Comparison of ENCODE assay signal across 1 cellular context in genomic region chr5:129094087-129094923, GRCh38.
TF ChIP-seq lines count a peak whose summit lies in the region.

Gene ISOC1 (plus strand): TSS chr5:129094749. CDS start chr5:129094767, 18 bp downstream.

TF ChIP-seq in K562, 482 proteins besides CTCF, POLR2A, EP300 and RAD21 (continued from another document):
- TF ChIP-seq BRD4 (IDR thresholded peaks at IDR 0.05) (no peak), UBTF (IDR thresholded peaks at IDR 0.05; ENCODE audit: borderline replicate concordance in 1 of 2, low read depth in 2 of 2, low read length in 2 of 2) (peak in 1 of 2 experiments; percentile 45; a peak in 2 of 4 replicates), NONO (IDR thresholded peaks at IDR 0.05; ENCODE audit: low read depth in 2 of 2, low read length in 1 of 2) (peak; percentile 42 to 84; a peak in 2 of 4 replicates), SRSF3 (IDR thresholded peaks at IDR 0.05; ENCODE audit: insufficient read depth, low read length) (no peak), TRIM28 (IDR thresholded peaks at IDR 0.05) (0 out of 2 replicates have a peak, but pooled peaks have one; percentile 18), ZNF830 (CRISPR knock-in tag; IDR thresholded peaks at IDR 0.05) (0 out of 2 replicates have a peak, but pooled peaks have one; percentile 25), ZFP30 (CRISPR knock-in tag; IDR thresholded peaks at IDR 0.05; ENCODE audit: borderline replicate concordance) (no peak), ARID2 (IDR thresholded peaks at IDR 0.05) (0 out of 2 replicates have a peak, but pooled peaks have one; percentile 47), ZNF282 (CRISPR knock-in tag; IDR thresholded peaks at IDR 0.05) (peak; percentile 9; the same call in 1 of the 2 replicates), E2F3 (CRISPR knock-in tag; IDR thresholded peaks at IDR 0.05) (peak; percentile 70; the same call in 1 of the 2 replicates), ZFP1 (CRISPR knock-in tag; IDR thresholded peaks at IDR 0.05) (no peak), SOX6 (IDR thresholded peaks at IDR 0.05) (no peak), ESRRA (IDR thresholded peaks at IDR 0.05; ENCODE audit: borderline replicate concordance, low read depth) (no peak), ATF7 (IDR thresholded peaks at IDR 0.05) (peak; percentile 42; the same call in 1 of the 2 replicates), NFIX (CRISPR knock-in tag; IDR thresholded peaks at IDR 0.05; ENCODE audit: low read depth) (no peak), ZNF584 (CRISPR knock-in tag; IDR thresholded peaks at IDR 0.05; ENCODE audit: low read depth) (no peak), CC2D1A (IDR thresholded peaks at IDR 0.05) (no peak), TBP (optimal IDR thresholded peaks at IDR 0.05; ENCODE audit: low read depth, low read length) (peak; percentile 67), HMGN3 (IDR thresholded peaks at IDR 0.05; ENCODE audit: borderline replicate concordance, extremely low read depth, insufficient read length, low read depth, low read length) (peak; percentile 82), ZBTB7A (IDR thresholded peaks at IDR 0.05; ENCODE audit: borderline replicate concordance, control insufficient read depth, low read depth, low read length) (peak; percentile 63; the same call in 1 of the 2 replicates), JUND (IDR thresholded peaks at IDR 0.05; ENCODE audit: borderline replicate concordance, low read depth, low read length) (peak; percentile 2; the same call in 1 of the 2 replicates), JUND (tag; IDR thresholded peaks at IDR 0.05; ENCODE audit: borderline replicate concordance, low read depth, low read length) (no peak; the same call in 2 of the 3 replicates), HDAC1 (IDR thresholded peaks at IDR 0.05) (peak in 1 of 2 experiments; percentile 24; a peak in 1 of 4 replicates), HOXB6 (CRISPR knock-in tag; IDR thresholded peaks at IDR 0.05; ENCODE audit: borderline replicate concordance) (no peak), ZNF316 (IDR thresholded peaks at IDR 0.05) (no peak), DNMT1 (IDR thresholded peaks at IDR 0.05) (no peak), NCOA2 (IDR thresholded peaks at IDR 0.05; ENCODE audit: partially characterized antibody in 2 of 2) (no peak), ZNF77 (CRISPR knock-in tag; IDR thresholded peaks at IDR 0.05) (no peak), ZNF24 (IDR thresholded peaks at IDR 0.05) (peak; percentile 42), RBM39 (optimal IDR thresholded peaks at IDR 0.05; ENCODE audit: low read depth, low read length) (no peak), MLLT1 (IDR thresholded peaks at IDR 0.05) (peak in 1 of 2 experiments; percentile 28; a peak in 1 of 4 replicates), NR2F6 (CRISPR knock-in tag; IDR thresholded peaks at IDR 0.05) (no peak), ZFPM2 (CRISPR knock-in tag; IDR thresholded peaks at IDR 0.05) (no peak), POLR3G (IDR thresholded peaks at IDR 0.05; ENCODE audit: extremely low read depth, insufficient read length, insufficient replicate concordance) (no peak), ZNF551 (CRISPR knock-in tag; IDR thresholded peaks at IDR 0.05) (no peak), HDAC2 (IDR thresholded peaks at IDR 0.05) (peak; percentile 48; the same call in 1 of the 2 replicates), ZEB2 (IDR thresholded peaks at IDR 0.05) (no peak), HINFP (tag; conservative IDR thresholded peaks at IDR 0.05; ENCODE audit: low read depth) (no peak), ZNF324 (CRISPR knock-in tag; IDR thresholded peaks at IDR 0.05) (peak; percentile 28; the same call in 1 of the 2 replicates), TOE1 (IDR thresholded peaks at IDR 0.05; ENCODE audit: borderline replicate concordance) (no peak), TOE1 (CRISPR knock-in tag; IDR thresholded peaks at IDR 0.05; ENCODE audit: borderline replicate concordance, low read depth) (no peak), RBFOX2 (IDR thresholded peaks at IDR 0.05; ENCODE audit: low read depth, low read length) (peak; percentile 90), CXXC5 (CRISPR knock-in tag; IDR thresholded peaks at IDR 0.05) (peak; percentile 90), ZNF444 (CRISPR knock-in tag; IDR thresholded peaks at IDR 0.05) (no peak), KDM1A (IDR thresholded peaks at IDR 0.05) (no peak), CHCHD3 (CRISPR knock-in tag; IDR thresholded peaks at IDR 0.05) (no peak), BMI1 (IDR thresholded peaks at IDR 0.05; ENCODE audit: low read length) (no peak), MTF1 (CRISPR knock-in tag; IDR thresholded peaks at IDR 0.05; ENCODE audit: borderline replicate concordance) (no peak), POLR2B (IDR thresholded peaks at IDR 0.05; ENCODE audit: low read depth, partially characterized antibody) (peak; percentile 53)
- TF ChIP-seq, protein P1, sequence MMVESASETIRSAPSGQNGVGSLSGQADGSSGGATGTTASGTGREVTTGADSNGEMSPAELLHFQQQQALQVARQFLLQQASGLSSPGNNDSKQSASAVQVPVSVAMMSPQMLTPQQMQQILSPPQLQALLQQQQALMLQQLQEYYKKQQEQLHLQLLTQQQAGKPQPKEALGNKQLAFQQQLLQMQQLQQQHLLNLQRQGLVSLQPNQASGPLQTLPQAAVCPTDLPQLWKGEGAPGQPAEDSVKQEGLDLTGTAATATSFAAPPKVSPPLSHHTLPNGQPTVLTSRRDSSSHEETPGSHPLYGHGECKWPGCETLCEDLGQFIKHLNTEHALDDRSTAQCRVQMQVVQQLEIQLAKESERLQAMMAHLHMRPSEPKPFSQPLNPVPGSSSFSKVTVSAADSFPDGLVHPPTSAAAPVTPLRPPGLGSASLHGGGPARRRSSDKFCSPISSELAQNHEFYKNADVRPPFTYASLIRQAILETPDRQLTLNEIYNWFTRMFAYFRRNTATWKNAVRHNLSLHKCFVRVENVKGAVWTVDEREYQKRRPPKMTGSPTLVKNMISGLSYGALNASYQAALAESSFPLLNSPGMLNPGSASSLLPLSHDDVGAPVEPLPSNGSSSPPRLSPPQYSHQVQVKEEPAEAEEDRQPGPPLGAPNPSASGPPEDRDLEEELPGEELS (CRISPR knock-in tag; IDR thresholded peaks at IDR 0.05; ENCODE audit: borderline replicate concordance) = peak; percentile 89; the same call in 1 of the 2 replicates
- TF ChIP-seq, protein P2, sequence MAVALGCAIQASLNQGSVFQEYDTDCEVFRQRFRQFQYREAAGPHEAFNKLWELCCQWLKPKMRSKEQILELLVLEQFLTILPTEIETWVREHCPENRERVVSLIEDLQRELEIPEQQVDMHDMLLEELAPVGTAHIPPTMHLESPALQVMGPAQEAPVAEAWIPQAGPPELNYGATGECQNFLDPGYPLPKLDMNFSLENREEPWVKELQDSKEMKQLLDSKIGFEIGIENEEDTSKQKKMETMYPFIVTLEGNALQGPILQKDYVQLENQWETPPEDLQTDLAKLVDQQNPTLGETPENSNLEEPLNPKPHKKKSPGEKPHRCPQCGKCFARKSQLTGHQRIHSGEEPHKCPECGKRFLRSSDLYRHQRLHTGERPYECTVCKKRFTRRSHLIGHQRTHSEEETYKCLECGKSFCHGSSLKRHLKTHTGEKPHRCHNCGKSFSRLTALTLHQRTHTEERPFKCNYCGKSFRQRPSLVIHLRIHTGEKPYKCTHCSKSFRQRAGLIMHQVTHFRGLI (CRISPR knock-in tag; IDR thresholded peaks at IDR 0.05) = no peak
- TF ChIP-seq, protein P3, sequence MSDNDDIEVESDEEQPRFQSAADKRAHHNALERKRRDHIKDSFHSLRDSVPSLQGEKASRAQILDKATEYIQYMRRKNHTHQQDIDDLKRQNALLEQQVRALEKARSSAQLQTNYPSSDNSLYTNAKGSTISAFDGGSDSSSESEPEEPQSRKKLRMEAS (CRISPR knock-in tag; IDR thresholded peaks at IDR 0.05) = peak; percentile 96
- TF ChIP-seq, protein P4, sequence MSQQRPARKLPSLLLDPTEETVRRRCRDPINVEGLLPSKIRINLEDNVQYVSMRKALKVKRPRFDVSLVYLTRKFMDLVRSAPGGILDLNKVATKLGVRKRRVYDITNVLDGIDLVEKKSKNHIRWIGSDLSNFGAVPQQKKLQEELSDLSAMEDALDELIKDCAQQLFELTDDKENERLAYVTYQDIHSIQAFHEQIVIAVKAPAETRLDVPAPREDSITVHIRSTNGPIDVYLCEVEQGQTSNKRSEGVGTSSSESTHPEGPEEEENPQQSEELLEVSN (IDR thresholded peaks at IDR 0.05; ENCODE audit: borderline replicate concordance in 1 of 2, extremely low read depth in 1 of 2, insufficient read depth in 1 of 2, insufficient read length in 1 of 2, low read depth in 1 of 2, low read length in 1 of 2, poor library complexity in 1 of 2, severe bottlenecking in 1 of 2) = peak; percentile 81 to 93
- TF ChIP-seq, protein P5, sequence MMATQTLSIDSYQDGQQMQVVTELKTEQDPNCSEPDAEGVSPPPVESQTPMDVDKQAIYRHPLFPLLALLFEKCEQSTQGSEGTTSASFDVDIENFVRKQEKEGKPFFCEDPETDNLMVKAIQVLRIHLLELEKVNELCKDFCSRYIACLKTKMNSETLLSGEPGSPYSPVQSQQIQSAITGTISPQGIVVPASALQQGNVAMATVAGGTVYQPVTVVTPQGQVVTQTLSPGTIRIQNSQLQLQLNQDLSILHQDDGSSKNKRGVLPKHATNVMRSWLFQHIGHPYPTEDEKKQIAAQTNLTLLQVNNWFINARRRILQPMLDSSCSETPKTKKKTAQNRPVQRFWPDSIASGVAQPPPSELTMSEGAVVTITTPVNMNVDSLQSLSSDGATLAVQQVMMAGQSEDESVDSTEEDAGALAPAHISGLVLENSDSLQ (IDR thresholded peaks at IDR 0.05) = no peak
